In genomic region chr3:160179906-160180305, GRCh38 we compare ENCODE assay signal across 17 cellular contexts. TPM values are rescaled to one million over a fixed set of nuclear protein-coding genes. Genes with fewer than 3 reads are reported as not detected.
"Had no signal": no experiment of that assay in that cellular context is flagged by ENCODE, and none has a peak within 500 bp of the region (broad histone marks: within the 10 kb centered on the region; RNA-seq: fewer than 3 reads in every experiment).

No MANE protein-coding gene starts in this region.

- H3K36me3 ChIP-seq: esophagus muscularis mucosa, lower lobe of right lung, neural progenitor cell, right lobe of liver, thoracic aorta, upper lobe of right lung had no signal

- H3K9ac ChIP-seq: neural progenitor cell had no signal

- H3K4me1 ChIP-seq: lower lobe of right lung, psoas muscle, right lobe of liver, upper lobe of right lung had no signal

- H3K27ac ChIP-seq: lower lobe of right lung, neural progenitor cell, psoas muscle, right lobe of liver, thoracic aorta, upper lobe of right lung had no signal

- H2AFZ ChIP-seq: neural progenitor cell had no signal

- H3K4me2 ChIP-seq: neural progenitor cell had no signal

- H3K9me3 ChIP-seq: esophagus muscularis mucosa, lower lobe of right lung, psoas muscle, right lobe of liver, thoracic aorta, upper lobe of right lung had no signal

- ATAC-seq: activated naive CD4-positive, alpha-beta T cell treated with anti-CD3 and anti-CD28 coated beads, Interleukin-2, amount 50 U/mL, for 72 hours; lower lobe of right lung; psoas muscle; right lobe of liver; stimulated activated naive B cell treated with anti-CD40 and anti-IgM and Interleukin-4, amounts not matched to agents 10 μg/mL and 1 μg/mL and 100 μg/mL, for 72 hours; upper lobe of right lung had no signal

- H3K4me3 ChIP-seq: lower lobe of right lung, neural progenitor cell, psoas muscle, right lobe of liver, upper lobe of right lung had no signal

- DNase-seq: activated CD4-positive, alpha-beta T cell treated with anti-CD3 and anti-CD28 coated beads, Interleukin-2, amount 50 U/mL, for 48 hours; activated gamma-delta T cell treated with Interleukin-2 at 50 U/mL for 16 hours; cerebellar nuclear complex; cortex of kidney; lower lobe of right lung; psoas muscle; right lobe of liver; stimulated activated naive B cell treated with anti-CD40 and anti-IgM and Interleukin-4, amounts not matched to agents 10 μg/mL and 1 μg/mL and 100 μg/mL, for 72 hours; SW 1271; T-helper 2 cell; upper lobe of right lung had no signal

- H3K27me3 ChIP-seq: esophagus muscularis mucosa, neural progenitor cell, right lobe of liver, upper lobe of right lung had no signal

RNA-seq across cellular contexts. Expression of gene C3orf80, which starts 45.3 kb away (rescaled TPM):
- total RNA-seq: bronchial epithelial cell, osteocyte had no signal
